7 cellular contexts compared by ENCODE assay signal in the genomic region with DNA sequence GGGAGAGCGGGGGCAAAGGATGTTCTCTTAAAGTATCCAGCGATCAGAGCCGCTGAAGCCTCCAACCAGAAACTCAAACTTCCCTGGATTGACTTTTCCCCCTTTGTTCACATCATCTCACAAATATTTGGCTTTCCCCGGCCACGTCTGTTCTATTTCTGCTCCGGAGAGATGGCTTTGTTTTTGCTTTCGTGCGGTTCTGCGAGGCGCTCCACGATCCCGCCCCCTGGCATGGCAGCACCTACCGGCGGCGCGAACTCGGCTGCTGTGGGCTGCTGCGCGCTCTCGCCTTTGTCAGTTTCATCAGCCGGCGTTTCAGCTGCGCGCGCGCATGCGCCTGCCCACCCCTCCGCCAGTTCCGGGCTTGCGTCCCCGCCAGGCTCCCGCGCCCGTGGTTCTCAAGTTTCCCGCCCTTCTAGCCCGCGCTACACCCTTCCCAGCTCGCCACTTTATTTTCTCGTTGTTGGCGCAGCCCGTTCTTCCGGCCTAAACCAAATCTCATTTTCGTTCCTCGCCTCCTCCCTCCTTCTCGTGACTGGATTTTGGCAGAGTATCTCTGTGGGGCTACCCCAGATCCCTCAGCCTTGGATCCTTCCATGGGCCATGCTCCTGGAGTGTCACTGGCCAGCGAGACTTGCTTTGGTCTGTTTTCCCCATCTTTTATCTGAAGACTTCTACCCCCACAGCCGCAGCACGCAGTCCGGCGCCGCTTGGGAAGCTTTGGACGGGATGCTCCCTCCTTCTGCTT.
A peak's percentile ranks its signal among the peaks of the same experiment; 100 is the strongest.
DNase-seq lines count a peak whose midpoint lies in the region; ATAC-seq, FAIRE-seq and TF ChIP-seq lines count a peak whose summit lies in the region.

No MANE protein-coding gene starts in this region.

- SMC1A ChIA-PET in GM12878 (lab: Charles Lee; ENCODE audit: uncharacterized antibody, unreplicated experiment): interaction anchor here (1.1 to 2.3 kb wide), 6 partner anchors 14 to 139 kb away, joined by 4 to 8 read pairs (median 4); partner anchors contain the start of gene INSIG2

- ATAC-seq in GM18498 (IDR thresholded peaks at IDR 0.05; ENCODE audit: unreplicated experiment) (peak; percentile 91), HG02870 (IDR thresholded peaks at IDR 0.05; ENCODE audit: unreplicated experiment) (peak; percentile 88), GM12878 (peak; percentile 96), gastrocnemius medialis (peak; percentile 87 to 92)

- peak; percentile 41 for DNase-seq in NCI-H146 treated with DMSO at 0.1 percent for 48 hours (lab: John Stamatoyannopoulos, UW; ENCODE audit: unreplicated experiment)
- DNase-seq in T-helper 9 cell: peak; percentile 77
- peak; percentile 44 for DNase-seq in GM12878 (ENCODE audit: low read depth, low spot score)
- DNase-seq in iPS DF 6.9 (ENCODE audit: low read depth, low spot score): peak; percentile 74
- peak; percentile 63 to 82 for DNase-seq in gastrocnemius medialis

- TF ChIP-seq POLR2A in GM12878 (IDR thresholded peaks at IDR 0.05; ENCODE audit: low read depth, low read length): peak; percentile 86
- peak; percentile 67 to 76 for TF ChIP-seq POLR2A in gastrocnemius medialis (IDR thresholded peaks at IDR 0.05)

- intact Hi-C loops in GM12878 (cut with micrococcal nuclease; ENCODE audit: unreplicated experiment): loop anchor here (5.0 kb wide), 2 partner anchors 99 to 129 kb away; partner anchors contain the start of gene INSIG2
- intact Hi-C loops in gastrocnemius medialis (cut with DNase I; ENCODE audit: low total_unique reads): loop anchor here (1.0 kb wide), 1 partner anchor 98 kb away; the partner anchor contains the start of gene INSIG2

- 18% methylated on average over 38 of the region's 52 CpGs for WGBS in GM12878 (ENCODE audit: insufficient coverage, insufficient replicate concordance, low lambda C conversion rate, missing lambda C conversion rate)
- no CpG with 5 or more reads among the region's 52 CpGs for WGBS in iPS DF 6.9 (ENCODE audit: insufficient coverage, insufficient read length)

- peak overlapping the region; percentile 39; the same call in 1 of the 2 replicates for H3K27ac ChIP-seq in GM12878 (ENCODE audit: control insufficient read depth, insufficient read depth)
- H3K27ac ChIP-seq in iPS DF 6.9 (ENCODE audit: low read length): no peak overlapping the region
- peak overlapping the region; percentile 60 to 88 (median 77) for H3K27ac ChIP-seq in gastrocnemius medialis

- RAD21 ChIA-PET in GM12878 (lab: Charles Lee; ENCODE audit: unreplicated experiment): interaction anchor here (1.0 to 2.2 kb wide), 3 partner anchors 97 to 139 kb away, joined by 3 to 11 read pairs (median 9); no protein-coding TSS in a partner anchor

- peak overlapping the region; percentile 98 for H3K4me2 ChIP-seq in GM12878 (ENCODE audit: control insufficient read depth, insufficient read depth)

- POLR2A ChIA-PET in GM12878 (lab: Charles Lee): interaction anchor here (0.6 to 1.3 kb wide), 2 partner anchors 98 to 132 kb away, joined by 3 to 7 read pairs; partner anchors contain the start of gene INSIG2

- TF ChIP-seq CTCF in GM12878 (IDR thresholded peaks at IDR 0.05 in 2 of 3, conservative IDR thresholded peaks at IDR 0.05 in 1 of 3; ENCODE audit: control insufficient read depth in 2 of 3, extremely low read depth in 1 of 3, insufficient read depth in 1 of 3, low read depth in 3 of 3, low read length in 3 of 3): no peak; a peak in 1 of 6 replicates
- no peak for TF ChIP-seq CTCF in gastrocnemius medialis (IDR thresholded peaks at IDR 0.05 in 4 of 5, conservative IDR thresholded peaks at IDR 0.05 in 1 of 5)

- FAIRE-seq in GM12878 (lab: Jason Lieb, UNC): peak; percentile 52

- H3K9me3 ChIP-seq in GM12878 (replicated peaks; ENCODE audit: control insufficient read depth, insufficient read depth, low read length): no peaks in the 10 kb centered on the region
- H3K9me3 ChIP-seq in iPS DF 6.9 (ENCODE audit: control insufficient read depth, insufficient read depth, low read length): no peaks in the 10 kb centered on the region
- H3K9me3 ChIP-seq in gastrocnemius medialis: no peaks in the 10 kb centered on the region

- H3K36me3 ChIP-seq in GM12878 (ENCODE audit: control insufficient read depth in 2 of 2, insufficient read depth in 2 of 2, low read length in 1 of 2): no peaks in the 10 kb centered on the region
- no peaks in the 10 kb centered on the region for H3K36me3 ChIP-seq in iPS DF 6.9 (ENCODE audit: control insufficient read depth, insufficient read depth, low read length)
- H3K36me3 ChIP-seq in gastrocnemius medialis: no peaks in the 10 kb centered on the region

- H4K20me1 ChIP-seq in GM12878 (ENCODE audit: control insufficient read depth, insufficient read depth): no peaks in the 10 kb centered on the region

- TF ChIP-seq EP300 in GM12878 (IDR thresholded peaks at IDR 0.05; ENCODE audit: borderline replicate concordance in 1 of 2, control insufficient read depth in 1 of 2, low read depth in 2 of 2, low read length in 2 of 2): no peak

- H3K4me3 ChIP-seq in GM12878 (peak overlapping the region; percentile 75), iPS DF 6.9 (ENCODE audit: low read length) (peak overlapping the region; percentile 72; the same call in 1 of the 2 replicates), gastrocnemius medialis (peak overlapping the region; percentile 60 to 78 (median 66))

- BruUV-seq in GM12878 (replicated peaks; lab: Mats Ljungman, UMichigan): no TSS peak

- H3K4me1 ChIP-seq in GM12878 (ENCODE audit: control insufficient read depth, insufficient read depth, low read length) (peaks cover 3% of the 10 kb centered on the region), iPS DF 6.9 (ENCODE audit: control insufficient read depth, insufficient read depth, low read length) (0 out of 2 replicates have a peak, but pooled peaks cover 2% of the 10 kb centered on the region), gastrocnemius medialis (peaks cover 0 to 9% of the 10 kb centered on the region in 2 donors)

- peak overlapping the region; percentile 99 for H2AFZ ChIP-seq in GM12878 (ENCODE audit: control insufficient read depth, low read depth, low read length)

- H3K27me3 ChIP-seq in GM12878 (replicated peaks in 1 of 2; ENCODE audit: control insufficient read depth in 2 of 2, insufficient read depth in 2 of 2, low read length in 1 of 2) (no peaks in the 10 kb centered on the region; a peak in 3 of 4 replicates), iPS DF 6.9 (ENCODE audit: control insufficient read depth, insufficient read depth, low read length) (no peaks in the 10 kb centered on the region), gastrocnemius medialis (no peaks in the 10 kb centered on the region)

- H3K79me2 ChIP-seq in GM12878 (ENCODE audit: control insufficient read depth, insufficient read depth, low read length): no peaks in the 10 kb centered on the region

- CTCF ChIA-PET in GM12878 (lab: Yijun Ruan, JAX): interaction anchor here (1.0 to 4.1 kb wide), 5 partner anchors 122 to 669 kb away, joined by 3 to 21 read pairs (median 3); no protein-coding TSS in a partner anchor

- TF ChIP-seq RAD21 in GM12878 (IDR thresholded peaks at IDR 0.05; ENCODE audit: insufficient read depth, low read depth, low read length): no peak

- in situ Hi-C loops in GM12878 (cut with MboI): no loop called here
- in situ Hi-C loops in gastrocnemius medialis (cut with MboI; ENCODE audit: low sequenced_read_pairs in 4 of 4): no loop called here

- peak overlapping the region; percentile 87 for H3K9ac ChIP-seq in GM12878 (ENCODE audit: control insufficient read depth, insufficient read depth, low read length)

TF ChIP-seq in GM12878, 131 proteins besides CTCF, POLR2A, EP300 and RAD21 (continues in another document):
- TF ChIP-seq NRF1 (conservative IDR thresholded peaks at IDR 0.05; ENCODE audit: low read depth, low read length): peak; percentile 77
- TF ChIP-seq IKZF1 (conservative IDR thresholded peaks at IDR 0.05): peak; percentile 60; the same call in 1 of the 2 replicates
- TF ChIP-seq, protein P1, sequence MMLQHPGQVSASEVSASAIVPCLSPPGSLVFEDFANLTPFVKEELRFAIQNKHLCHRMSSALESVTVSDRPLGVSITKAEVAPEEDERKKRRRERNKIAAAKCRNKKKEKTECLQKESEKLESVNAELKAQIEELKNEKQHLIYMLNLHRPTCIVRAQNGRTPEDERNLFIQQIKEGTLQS (IDR thresholded peaks at IDR 0.05; ENCODE audit: borderline replicate concordance, extremely low read depth, low read depth, low read length): no peak
- TF ChIP-seq ZBTB11 (CRISPR knock-in tag; IDR thresholded peaks at IDR 0.05): no peak
- no peak for TF ChIP-seq USF1 (IDR thresholded peaks at IDR 0.05; ENCODE audit: borderline replicate concordance, extremely low read length, insufficient read depth, low read depth, low read length)
